11 cellular contexts compared by ENCODE assay signal in genomic region chr1:46380508-46380907, GRCh38.
"Had no signal": no experiment of that assay in that cellular context is flagged by ENCODE, and none has a peak within 500 bp of the region (broad histone marks: within the 10 kb centered on the region; RNA-seq: fewer than 3 reads in every experiment).

No MANE protein-coding gene starts in this region.

- H3K4me1 Mint-ChIP-seq: GM23338 had no signal

- H3K4me3 ChIP-seq: GM23248, GM23338, HAP-1 had no signal

- FAIRE-seq: H1, H54 had no signal

- H3K9ac ChIP-seq: GM23248 had no signal

- DNase-seq: GM23248, GOT3, H7, H9, HCEC 1CT, HFFc6 had no signal

- H3K27ac Mint-ChIP-seq: GM23338, H9, HFFc6 had no signal

- H3K27ac ChIP-seq: GM23248 had no signal

- H3K9me3 ChIP-seq: HAP-1 had no signal

- H3K36me3 ChIP-seq: HAP-1 had no signal

- H3K4me1 ChIP-seq: HAP-1 had no signal

- ATAC-seq: GM23338, HCT116 had no signal

- H3K4me3 Mint-ChIP-seq: GM23338, H9, HFFc6 had no signal

- H3K4me2 ChIP-seq: GM23338 had no signal

- H2AFZ ChIP-seq: GM23248, GM23338 had no signal
